Comparison of ENCODE assay signal across 24 cellular contexts in genomic region chr5:112693301-112693700, GRCh38. TPM values are rescaled to one million over a fixed set of nuclear protein-coding genes. Genes with fewer than 3 reads are reported as not detected.
DNase-seq lines count a peak whose midpoint lies in the region; ATAC-seq and TF ChIP-seq lines count a peak whose summit lies in the region.
"Had no signal": no experiment of that assay in that cellular context is flagged by ENCODE, and none has a peak within 500 bp of the region (broad histone marks: within the 10 kb centered on the region; RNA-seq: fewer than 3 reads in every experiment).

No MANE protein-coding gene starts in this region.

- no peaks in the 10 kb centered on the region for H3K79me2 ChIP-seq in mammary epithelial cell (ENCODE audit: insufficient read depth, low read length)

- no peaks in the 10 kb centered on the region for H3K4me1 ChIP-seq in mammary epithelial cell (ENCODE audit: insufficient read depth, low read length)

- in situ Hi-C loops in mammary epithelial cell (cut with MboI; ENCODE audit: low sequenced_read_pairs in 2 of 2): no loop called here

- CTCF ChIA-PET in mammary epithelial cell (lab: Charles Lee; ENCODE audit: low non-redundant PET): no interaction called here

- 79% methylated on average over 3 of the region's 3 CpGs for WGBS in mammary epithelial cell (ENCODE audit: low coverage, missing lambda C conversion rate)

- no TSS peak for BruUV-seq in mammary epithelial cell (replicated peaks; lab: Mats Ljungman, UMichigan)

- no peaks in the 10 kb centered on the region for H4K20me1 ChIP-seq in mammary epithelial cell (ENCODE audit: insufficient read depth, low read length)
- H4K20me1 ChIP-seq: BLaER1 had no signal

- no peaks in the 10 kb centered on the region for H3K36me3 ChIP-seq in mammary epithelial cell (ENCODE audit: insufficient read depth, low read length)
- H3K36me3 ChIP-seq: BE2C, BLaER1 had no signal

- no peak overlapping the region for H3K4me3 ChIP-seq in mammary epithelial cell (replicated peaks in 1 of 3; ENCODE audit: insufficient read depth in 1 of 3, low read depth in 2 of 3, low read length in 3 of 3)
- H3K4me3 ChIP-seq: BLaER1, GM12878 had no signal

- intact Hi-C loops in mammary epithelial cell (cut with micrococcal nuclease): no loop called here

- H3K9me3 ChIP-seq in mammary epithelial cell (replicated peaks; ENCODE audit: insufficient read depth, low read length): no peaks in the 10 kb centered on the region
- H3K9me3 ChIP-seq: BE2C, BLaER1 had no signal

- H2AFZ ChIP-seq in mammary epithelial cell (ENCODE audit: low read depth, low read length): no peak overlapping the region

- dilution Hi-C loops in mammary epithelial cell (cut with HindIII; ENCODE audit: low sequenced_read_pairs): no loop called here

- ATAC-seq in GM18505 (IDR thresholded peaks at IDR 0.05; ENCODE audit: unreplicated experiment): no peak

- no peaks in the 10 kb centered on the region for H3K27me3 ChIP-seq in mammary epithelial cell (ENCODE audit: insufficient read depth, low read length)
- H3K27me3 ChIP-seq: BE2C, BLaER1 had no signal

- TF ChIP-seq POLR2A in GM18505 (IDR thresholded peaks at IDR 0.05; ENCODE audit: borderline replicate concordance, extremely low read depth, insufficient read depth, insufficient read length): no peak

- H3K27ac ChIP-seq in mammary epithelial cell (ENCODE audit: insufficient read depth, low read depth, low read length): no peak overlapping the region
- H3K27ac ChIP-seq: BLaER1 had no signal

- H3K9ac ChIP-seq in mammary epithelial cell (ENCODE audit: insufficient read depth, low read length): no peak overlapping the region
- H3K9ac ChIP-seq: BLaER1 had no signal

- no peak overlapping the region for H3K4me2 ChIP-seq in mammary epithelial cell (ENCODE audit: insufficient read depth, low read depth, low read length)
- H3K4me2 ChIP-seq: BLaER1 had no signal

- peak; percentile 3 for DNase-seq in NCI-H2171 treated with DMSO at 0.1 percent for 48 hours (lab: John Stamatoyannopoulos, UW)
- no peak for DNase-seq in NCI-H2171 (lab: John Stamatoyannopoulos, UW)
- peak; percentile 45 for DNase-seq in fibroblast of gingiva (ENCODE audit: low read depth)
- peak; percentile 68 for DNase-seq in iris pigment epithelial cell (ENCODE audit: low read depth)
- DNase-seq in NCI-H510A (lab: John Stamatoyannopoulos, UW): no peak
- no peak for DNase-seq in mammary epithelial cell
- DNase-seq: 8988T; ACHN; BE2C; C1 segment of cervical spinal cord; CD4-positive, alpha-beta memory T cell; CD4-positive, CD25-positive, alpha-beta regulatory T cell; CD8-positive, alpha-beta memory T cell; COR-L47; DMS 273 treated with DMSO at 0.1 percent for 48 hours; DMS153; DMS53; DMS79; DND-41; EL; GDM1 had no signal

- no peak for TF ChIP-seq CTCF in mammary epithelial cell (conservative IDR thresholded peaks at IDR 0.05 in 1 of 2, IDR thresholded peaks at IDR 0.05 in 1 of 2; ENCODE audit: extremely low read depth in 1 of 2, insufficient read depth in 1 of 2, low read depth in 1 of 2, low read length in 2 of 2)

RNA-seq across cellular contexts. Expression of gene APC, which starts 44.4 kb away (rescaled TPM):
- 10 to 100 TPM; 29.6 to 63.3 TPM for total RNA-seq in mammary epithelial cell
- 13.0 TPM for polyA plus RNA-seq in mammary epithelial cell
- polyA minus RNA-seq in mammary epithelial cell: 56.1 TPM

Comparison
In these comparisons a context has a peak if more than half of its experiments do, and no peak if none do; other contexts are left out.
1. DNase-seq: peak in NCI-H2171 treated with DMSO at 0.1 percent for 48 hours (single experiment), fibroblast of gingiva (single experiment) and iris pigment epithelial cell (single experiment); none in NCI-H2171 (single experiment), NCI-H510A (single experiment) and mammary epithelial cell (single experiment).